ENCODE assay signal across 12 cellular contexts in genomic region chr18:23721711-23722479, GRCh38. TPM values are rescaled to one million over a fixed set of nuclear protein-coding genes. Genes with fewer than 3 reads are reported as not detected.
DNase-seq lines count a peak whose midpoint lies in the region; TF ChIP-seq lines count a peak whose summit lies in the region.
"Had no signal": no experiment of that assay in that cellular context is flagged by ENCODE, and none has a peak within 500 bp of the region (broad histone marks: within the 10 kb centered on the region; RNA-seq: fewer than 3 reads in every experiment).

No MANE protein-coding gene starts in this region.

- H3K36me3 ChIP-seq in uterus = no peaks in the 10 kb centered on the region

- no peak for TF ChIP-seq POLR2A in uterus (IDR thresholded peaks at IDR 0.05)

- H3K4me3 ChIP-seq in uterus = no peak overlapping the region

- peaks cover 5 to 15% of the 10 kb centered on the region in 2 donors for H3K4me1 ChIP-seq in uterus

- TF ChIP-seq CTCF in uterus (IDR thresholded peaks at IDR 0.05) = no peak

- H3K9me3 ChIP-seq in uterus = no peaks in the 10 kb centered on the region

- DNase-seq in NCI-H510A treated with DMSO at 0.1 percent for 48 hours (lab: John Stamatoyannopoulos, UW) (peak; percentile 3), NCI-H510A (lab: John Stamatoyannopoulos, UW) (no peak), NCI-H82 treated with DMSO at 0.1 percent for 48 hours (lab: John Stamatoyannopoulos, UW; ENCODE audit: unreplicated experiment) (peak; percentile 64), fibroblast of peridontal ligament (ENCODE audit: extremely low read depth) (peak; percentile 27), uterus (no peak), NCI-H1092 treated with DMSO at 0.1 percent for 48 hours (lab: John Stamatoyannopoulos, UW) (no peak), NCI-H524 treated with DMSO at 0.1 percent for 48 hours (lab: John Stamatoyannopoulos, UW) (no peak), SHP77 (lab: John Stamatoyannopoulos, UW) (no peak)
- DNase-seq: activated CD4-positive, alpha-beta T cell treated with anti-CD3 and anti-CD28 coated beads, Interleukin-2, amount 10 ng/mL, durations not matched to agents 24 days and 14 days; activated naive CD8-positive, alpha-beta T cell treated with anti-CD3 and anti-CD28 coated beads, Interleukin-2, amount 10 ng/mL, durations not matched to agents 7 days and 5 days; DMS153; NCI-H446 treated with DMSO at 0.1 percent for 48 hours had no signal

- H3K27ac ChIP-seq in uterus = peak overlapping the region; percentile 74 to 88

- H3K27me3 ChIP-seq in uterus = no peaks in the 10 kb centered on the region

- intact Hi-C loops in uterus (cut with DNase I; ENCODE audit: low total_unique reads) = no loop called here

RNA-seq across cellular contexts. Expression of gene LAMA3, which starts 32.6 kb away (rescaled TPM):
- 10 to 100 TPM; 46.5 to 75.4 (median 57.4) TPM for total RNA-seq in uterus
- total RNA-seq: activated CD4-positive, alpha-beta T cell treated with anti-CD3 and anti-CD28 coated beads, Interleukin-2, amount 10 ng/mL, durations not matched to agents 24 days and 14 days had no signal

RNA-seq across cellular contexts. Expression of gene ANKRD29, which starts 59.2 kb away (rescaled TPM):
- 10 to 100 TPM; 10.8 to 33.4 (median 15.9) TPM for total RNA-seq in uterus
- total RNA-seq: activated CD4-positive, alpha-beta T cell treated with anti-CD3 and anti-CD28 coated beads, Interleukin-2, amount 10 ng/mL, durations not matched to agents 24 days and 14 days; activated naive CD8-positive, alpha-beta T cell treated with anti-CD3 and anti-CD28 coated beads, Interleukin-2, amount 10 ng/mL, durations not matched to agents 7 days and 5 days had no signal

Comparison
In these comparisons a context has a peak if more than half of its experiments do, and no peak if none do; other contexts are left out.
1. DNase-seq: peak in NCI-H510A treated with DMSO at 0.1 percent for 48 hours (single experiment), NCI-H82 treated with DMSO at 0.1 percent for 48 hours (single experiment) and fibroblast of peridontal ligament (single experiment); none in NCI-H510A (single experiment), uterus (0 of 2), NCI-H1092 treated with DMSO at 0.1 percent for 48 hours (single experiment), NCI-H524 treated with DMSO at 0.1 percent for 48 hours (single experiment) and SHP77 (0 of 2).